In genomic region chr2:8421658-8422499, GRCh38 we compare ENCODE assay signal across 13 cellular contexts.
DNase-seq lines count a peak whose midpoint lies in the region; ATAC-seq and TF ChIP-seq lines count a peak whose summit lies in the region.
"Had no signal": no experiment of that assay in that cellular context is flagged by ENCODE, and none has a peak within 500 bp of the region (broad histone marks: within the 10 kb centered on the region; RNA-seq: fewer than 3 reads in every experiment).

No MANE protein-coding gene starts in this region.

- peak overlapping the region in 1 of 2 donors; percentile 73 for H3K4me3 Mint-ChIP-seq in CD14-positive monocyte

- H3K27ac Mint-ChIP-seq in CD14-positive monocyte: peak overlapping the region in 1 of 7 donors; percentile 23

- no peaks in the 10 kb centered on the region for H3K4me1 ChIP-seq in breast epithelium
- H3K4me1 ChIP-seq: adrenal gland had no signal

- intact Hi-C loops in CD14-positive monocyte (cut with micrococcal nuclease): no loop called here
- intact Hi-C loops in sciatic nerve (cut with DNase I): no loop called here
- intact Hi-C loops in breast epithelium (cut with DNase I; ENCODE audit: low total_unique reads): no loop called here

- H3K36me3 ChIP-seq in breast epithelium: no peaks in the 10 kb centered on the region
- H3K36me3 ChIP-seq: adrenal gland, right atrium auricular region had no signal

- H3K27me3 ChIP-seq in breast epithelium: no peaks in the 10 kb centered on the region
- H3K27me3 ChIP-seq: adrenal gland, right atrium auricular region had no signal

- H3K27ac ChIP-seq in breast epithelium: no peak overlapping the region
- H3K27ac ChIP-seq: adrenal gland, right atrium auricular region had no signal

- no peaks in the 10 kb centered on the region for H3K36me3 Mint-ChIP-seq in CD14-positive monocyte

- H3K9me3 Mint-ChIP-seq in CD14-positive monocyte: peaks cover 0 to 3% (median 0%) of the 10 kb centered on the region in 7 donors

- no peak for TF ChIP-seq POLR2A in breast epithelium (IDR thresholded peaks at IDR 0.05)

- ATAC-seq in GM19043 (IDR thresholded peaks at IDR 0.05; ENCODE audit: low read depth, unreplicated experiment): peak; percentile 91
- ATAC-seq in HG02852 (IDR thresholded peaks at IDR 0.05; ENCODE audit: unreplicated experiment): peak; percentile 89
- ATAC-seq in sciatic nerve: no peak
- ATAC-seq: activated CD4-positive, CD25-positive, alpha-beta regulatory T cell treated with anti-CD3 and anti-CD28 coated beads, Interleukin-2, amount 50 U/mL, for 24 hours; esophagus mucosa had no signal

- H3K9me3 ChIP-seq in breast epithelium: no peaks in the 10 kb centered on the region
- H3K9me3 ChIP-seq: adrenal gland, right atrium auricular region had no signal

- DNase-seq in CD14-positive monocyte (ENCODE audit: low spot score) (no peak), NOMO-1 treated with dmso at 0.1 percent for 144 hours (lab: John Stamatoyannopoulos, UW; ENCODE audit: unreplicated experiment) (peak; percentile 9), A172 (ENCODE audit: low spot score) (no peak), sciatic nerve (ENCODE audit: low spot score) (no peak), middle frontal gyrus (ENCODE audit: extremely low spot score, low spot score) (no peak), breast epithelium (ENCODE audit: low spot score in 2 of 2) (no peak)
- DNase-seq: NK-92 treated with Interleukin-12 subunit alpha and Interleukin-12 subunit beta, amount 100 ng/mL, for 24 hours had no signal

- TF ChIP-seq CTCF in CD14-positive monocyte (IDR thresholded peaks at IDR 0.05) (peak; percentile 16), breast epithelium (IDR thresholded peaks at IDR 0.05) (no peak)

- H3K4me3 ChIP-seq in breast epithelium: no peak overlapping the region
- H3K4me3 ChIP-seq: adrenal gland, right atrium auricular region had no signal

- H3K4me1 Mint-ChIP-seq in CD14-positive monocyte: peaks cover 33% of the 10 kb centered on the region

- H3K27me3 Mint-ChIP-seq in CD14-positive monocyte (ENCODE audit: low read depth in 3 of 3): peaks cover 0 to 4% (median 3%) of the 10 kb centered on the region in 3 donors
